In genomic region chr16:30747799-30748633, GRCh38 we compare ENCODE assay signal across 1 cellular context.
TF ChIP-seq lines count a peak whose summit lies in the region.

TSS of gene PHKG2 (plus strand) at chr16:30748425. CDS start at chr16:30748821, 396 bp downstream.

TF ChIP-seq in GM23338, 12 proteins besides CTCF, POLR2A, EP300 and RAD21:
- TF ChIP-seq REST (IDR thresholded peaks at IDR 0.05; ENCODE audit: unreplicated experiment) (no peak), ZNF114 (CRISPR knock-in tag; IDR thresholded peaks at IDR 0.05) (no peak), ZNF462 (CRISPR knock-in tag; IDR thresholded peaks at IDR 0.05) (no peak), EZH2phosphoT487 (IDR thresholded peaks at IDR 0.05; ENCODE audit: unreplicated experiment) (no peak), STAT1 (IDR thresholded peaks at IDR 0.05; ENCODE audit: unreplicated experiment) (no peak), EZH2 (IDR thresholded peaks at IDR 0.05; ENCODE audit: low read depth, unreplicated experiment) (no peak), NANOG (IDR thresholded peaks at IDR 0.05; ENCODE audit: borderline replicate concordance) (no peak), ETS1 (IDR thresholded peaks at IDR 0.05) (0 out of 2 replicates have a peak, but pooled peaks have one; percentile 6), POLR2AphosphoS5 (IDR thresholded peaks at IDR 0.05; ENCODE audit: low read depth) (peak; percentile 69), JUNB (IDR thresholded peaks at IDR 0.05; ENCODE audit: unreplicated experiment) (no peak), ZNF331 (CRISPR knock-in tag; IDR thresholded peaks at IDR 0.05; ENCODE audit: low read depth) (no peak), CREB1 (CRISPR knock-in tag; IDR thresholded peaks at IDR 0.05; ENCODE audit: low read depth) (0 out of 2 replicates have a peak, but pooled peaks have one; percentile 3)
